ENCODE assay signal across 1 cellular context in genomic region chr16:505479-506245, GRCh38.
TF ChIP-seq lines count a peak whose summit lies in the region.

No MANE protein-coding gene starts in this region.

TF ChIP-seq in HepG2, 621 proteins besides CTCF, POLR2A, EP300 and RAD21:
- no peak for TF ChIP-seq HDAC6 (IDR thresholded peaks at IDR 0.05; ENCODE audit: low read depth, low read length)
- TF ChIP-seq AGO2 (optimal IDR thresholded peaks at IDR 0.05; ENCODE audit: low read depth, low read length), result peak; percentile 84
- no peak for TF ChIP-seq PRDM4 (CRISPR knock-in tag; IDR thresholded peaks at IDR 0.05; ENCODE audit: borderline replicate concordance)
- no peak for TF ChIP-seq ZNF224 (CRISPR knock-in tag; IDR thresholded peaks at IDR 0.05)
- no peak for TF ChIP-seq MED13 (CRISPR knock-in tag; IDR thresholded peaks at IDR 0.05)
- TF ChIP-seq ZNF605 (CRISPR knock-in tag; IDR thresholded peaks at IDR 0.05), result no peak
- TF ChIP-seq IKZF1 (IDR thresholded peaks at IDR 0.05), result no peak
- no peak for TF ChIP-seq ZNF382 (CRISPR knock-in tag; IDR thresholded peaks at IDR 0.05; ENCODE audit: borderline replicate concordance)
- TF ChIP-seq ARNT2 (CRISPR knock-in tag; IDR thresholded peaks at IDR 0.05; ENCODE audit: low read depth), result no peak
- no peak for TF ChIP-seq BRCA1 (CRISPR knock-in tag; IDR thresholded peaks at IDR 0.05)
- TF ChIP-seq ZKSCAN1 (IDR thresholded peaks at IDR 0.05; ENCODE audit: low read length), result no peak
- no peak for TF ChIP-seq ZNF747 (CRISPR knock-in tag; IDR thresholded peaks at IDR 0.05; ENCODE audit: borderline replicate concordance)
- TF ChIP-seq ZNF143 (CRISPR knock-in tag; IDR thresholded peaks at IDR 0.05), result no peak
- no peak for TF ChIP-seq ZMYM4 (CRISPR knock-in tag; IDR thresholded peaks at IDR 0.05)
- no peak for TF ChIP-seq TRIM24 (CRISPR knock-in tag; IDR thresholded peaks at IDR 0.05)
- no peak for TF ChIP-seq ZNF460 (CRISPR knock-in tag; IDR thresholded peaks at IDR 0.05; ENCODE audit: borderline replicate concordance)
- no peak for TF ChIP-seq NONO (IDR thresholded peaks at IDR 0.05)
- TF ChIP-seq NONO (CRISPR knock-in tag; conservative IDR thresholded peaks at IDR 0.05), result no peak
- no peak for TF ChIP-seq HNF1A (IDR thresholded peaks at IDR 0.05; ENCODE audit: low read depth)
- 0 out of 2 replicates have a peak, but pooled peaks have one; percentile 32 for TF ChIP-seq HNF1A (CRISPR knock-in tag; IDR thresholded peaks at IDR 0.05; ENCODE audit: borderline replicate concordance)
- TF ChIP-seq ZNF576 (CRISPR knock-in tag; IDR thresholded peaks at IDR 0.05), result no peak
- 0 out of 2 replicates have a peak, but pooled peaks have one; percentile 37 for TF ChIP-seq RBFOX2 (IDR thresholded peaks at IDR 0.05; ENCODE audit: low read depth, low read length)
- no peak for TF ChIP-seq HOXA3 (CRISPR knock-in tag; IDR thresholded peaks at IDR 0.05)
- no peak for TF ChIP-seq ZNF235 (CRISPR knock-in tag; IDR thresholded peaks at IDR 0.05; ENCODE audit: borderline replicate concordance)
- no peak for TF ChIP-seq JUNB (CRISPR knock-in tag; IDR thresholded peaks at IDR 0.05; ENCODE audit: borderline replicate concordance)
- no peak for TF ChIP-seq ZNF792 (CRISPR knock-in tag; IDR thresholded peaks at IDR 0.05)
- TF ChIP-seq TEF (CRISPR knock-in tag; IDR thresholded peaks at IDR 0.05), result no peak
- TF ChIP-seq ZNF687 (CRISPR knock-in tag; IDR thresholded peaks at IDR 0.05), result peak; percentile 29; the same call in 1 of the 2 replicates
- TF ChIP-seq TAF1 (CRISPR knock-in tag; IDR thresholded peaks at IDR 0.05), result no peak
- no peak for TF ChIP-seq SOX5 (CRISPR knock-in tag; IDR thresholded peaks at IDR 0.05; ENCODE audit: borderline replicate concordance)
- TF ChIP-seq KDM2A (CRISPR knock-in tag; IDR thresholded peaks at IDR 0.05; ENCODE audit: borderline replicate concordance, low read depth), result no peak
- TF ChIP-seq RARG (CRISPR knock-in tag; IDR thresholded peaks at IDR 0.05; ENCODE audit: low read depth), result no peak
- no peak for TF ChIP-seq FLYWCH1 (CRISPR knock-in tag; IDR thresholded peaks at IDR 0.05)
- TF ChIP-seq HMG20A (CRISPR knock-in tag; IDR thresholded peaks at IDR 0.05; ENCODE audit: borderline replicate concordance), result no peak
- no peak for TF ChIP-seq ZNF503 (CRISPR knock-in tag; IDR thresholded peaks at IDR 0.05)
- TF ChIP-seq EHMT2 (IDR thresholded peaks at IDR 0.05; ENCODE audit: borderline replicate concordance, low read depth, low read length), result no peak
- peak; percentile 50; the same call in 1 of the 2 replicates for TF ChIP-seq ZBTB38 (CRISPR knock-in tag; IDR thresholded peaks at IDR 0.05)
- TF ChIP-seq ZUFSP (CRISPR knock-in tag; IDR thresholded peaks at IDR 0.05; ENCODE audit: borderline replicate concordance), result no peak
- TF ChIP-seq KDM1A (CRISPR knock-in tag; IDR thresholded peaks at IDR 0.05), result no peak
- TF ChIP-seq ATRX (CRISPR knock-in tag; IDR thresholded peaks at IDR 0.05; ENCODE audit: borderline replicate concordance), result no peak
- TF ChIP-seq ZNF569 (CRISPR knock-in tag; IDR thresholded peaks at IDR 0.05; ENCODE audit: borderline replicate concordance), result no peak
